In the genomic region with DNA sequence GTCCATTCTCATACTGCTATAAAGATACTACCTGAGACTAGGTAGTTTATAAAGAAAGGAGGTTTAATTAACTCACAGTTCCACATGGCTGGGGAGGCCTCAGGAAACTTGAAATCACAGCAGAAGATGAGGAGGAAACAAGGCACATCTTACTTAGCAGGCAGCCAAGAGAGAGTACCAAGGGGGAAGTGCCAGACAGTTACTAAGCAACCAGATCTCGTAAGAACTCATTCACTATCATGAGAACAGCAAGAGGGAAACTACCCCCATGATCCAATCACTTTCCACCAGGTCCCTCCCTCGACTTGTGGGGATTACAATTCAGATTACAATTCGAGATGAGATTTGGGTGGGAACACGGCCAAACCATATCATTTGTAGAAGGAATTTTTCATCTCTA, we compare ENCODE assay signal across 16 cellular contexts.
"Had no signal": no experiment of that assay in that cellular context is flagged by ENCODE, and none has a peak within 500 bp of the region (broad histone marks: within the 10 kb centered on the region; RNA-seq: fewer than 3 reads in every experiment).

No MANE protein-coding gene starts in this region.

- H3K4me3 ChIP-seq: lower lobe of right lung, thyroid gland, vagina had no signal

- H3K27me3 ChIP-seq: neutrophil, thyroid gland, vagina had no signal

- H3K36me3 ChIP-seq: thyroid gland had no signal

- FAIRE-seq: astrocyte had no signal

- H3K4me1 ChIP-seq: lower lobe of right lung, thyroid gland, vagina had no signal

- H3K9me3 ChIP-seq: lower lobe of right lung, neutrophil, thyroid gland, vagina had no signal

- H3K27ac ChIP-seq: lower lobe of right lung, neutrophil, thyroid gland, vagina, VCaP had no signal

- ATAC-seq: activated T-cell treated with anti-CD3 and anti-CD28 coated beads, Interleukin-2, amount 50 U/mL, for 72 hours had no signal

- DNase-seq: activated CD4-positive, alpha-beta memory T cell treated with anti-CD3 and anti-CD28 coated beads, Interleukin-2, amount 10 ng/mL, durations not matched to agents 7 days and 5 days; activated CD8-positive, alpha-beta memory T cell treated with anti-CD3 and anti-CD28 coated beads, Interleukin-2, amount 50 U/mL, for 4 hours; activated gamma-delta T cell treated with Interleukin-2 at 50 U/mL for 16 hours; activated naive CD8-positive, alpha-beta T cell treated with anti-CD3 and anti-CD28 coated beads, Interleukin-2, amount 10 ng/mL, durations not matched to agents 7 days and 5 days; activated T-cell treated with anti-CD3 and anti-CD28 coated beads, Interleukin-2, amount 50 U/mL, for 72 hours; erythroblast; kidney glomerular epithelial cell; lower lobe of right lung; naive B cell; retina; stimulated activated CD4-positive, alpha-beta T cell treated with anti-CD3 and anti-CD28 coated beads, Interleukin-15, amount 100 ng/mL, for 24 hours; thyroid gland had no signal
